Comparison of ENCODE assay signal across 12 cellular contexts in the genomic region with DNA sequence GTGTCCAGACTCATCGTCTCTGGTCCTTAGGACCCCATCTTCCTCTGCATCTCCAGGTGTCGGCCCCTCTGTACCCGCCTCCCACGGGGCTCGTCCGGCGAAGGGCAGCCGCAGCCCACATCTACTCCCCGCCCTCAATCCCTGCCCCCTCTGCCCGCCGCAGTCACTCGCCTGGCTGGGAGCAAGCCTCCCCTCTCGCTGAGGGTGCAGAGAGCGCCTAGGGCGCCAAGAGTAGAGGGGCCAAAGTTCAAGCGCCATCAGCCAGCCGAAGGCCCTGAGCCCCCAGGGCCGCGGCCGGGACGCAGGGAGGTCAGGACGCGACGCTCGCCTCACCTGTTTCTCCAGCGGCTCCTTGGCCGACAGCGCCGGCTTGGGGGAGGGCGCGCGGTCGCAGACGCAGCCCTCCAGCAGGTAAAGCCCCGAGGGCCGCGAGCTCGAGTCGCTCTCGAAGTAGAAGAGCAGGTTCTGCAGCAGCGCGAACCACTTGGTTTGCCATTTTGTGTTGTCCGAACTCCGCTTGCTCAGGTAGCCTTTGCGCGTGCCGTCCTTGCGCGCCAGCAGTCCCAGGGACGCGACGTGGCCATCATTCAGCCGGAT. TPM values are rescaled to one million over a fixed set of nuclear protein-coding genes. Genes with fewer than 3 reads are reported as not detected.
DNase-seq lines count a peak whose midpoint lies in the region; ATAC-seq and TF ChIP-seq lines count a peak whose summit lies in the region.
"Had no signal": no experiment of that assay in that cellular context is flagged by ENCODE, and none has a peak within 500 bp of the region (broad histone marks: within the 10 kb centered on the region; RNA-seq: fewer than 3 reads in every experiment).

No MANE protein-coding gene starts in this region.

- peaks cover 73% of the 10 kb centered on the region for H3K27me3 Mint-ChIP-seq in activated CD8-positive, alpha-beta memory T cell treated with anti-CD3 and anti-CD28 coated beads, Interleukin-2, amount 10 ng/mL, durations not matched to agents 7 days and 5 days
- peaks cover 52% of the 10 kb centered on the region for H3K27me3 Mint-ChIP-seq in activated naive CD4-positive, alpha-beta T cell treated with anti-CD3 and anti-CD28 coated beads for 36 hours (ENCODE audit: low read depth)

- no peak for TF ChIP-seq EP300 in upper lobe of left lung (IDR thresholded peaks at IDR 0.05)
- no peak for TF ChIP-seq EP300 in gastroesophageal sphincter (IDR thresholded peaks at IDR 0.05)

- H3K4me1 Mint-ChIP-seq in activated CD8-positive, alpha-beta memory T cell treated with anti-CD3 and anti-CD28 coated beads, Interleukin-2, amount 10 ng/mL, durations not matched to agents 7 days and 5 days = peaks cover 7% of the 10 kb centered on the region
- H3K4me1 Mint-ChIP-seq in activated naive CD4-positive, alpha-beta T cell treated with anti-CD3 and anti-CD28 coated beads for 36 hours (ENCODE audit: low read depth) = peaks cover 9% of the 10 kb centered on the region

- TF ChIP-seq CTCF in dorsolateral prefrontal cortex (IDR thresholded peaks at IDR 0.05 in 54 of 56, conservative IDR thresholded peaks at IDR 0.05 in 2 of 56; ENCODE audit: low read depth in 1 of 56, partially characterized antibody in 56 of 56) = no peak
- TF ChIP-seq CTCF in upper lobe of left lung (IDR thresholded peaks at IDR 0.05) = no peak
- no peak for TF ChIP-seq CTCF in gastroesophageal sphincter (IDR thresholded peaks at IDR 0.05)

- H3K27ac ChIP-seq in dorsolateral prefrontal cortex = peak overlapping the region in 55 of 59 donors; percentile 31 to 88 (median 74)
- H3K27ac ChIP-seq in muscle layer of colon (ENCODE audit: low read depth, low read length) = no peak overlapping the region
- no peak overlapping the region for H3K27ac ChIP-seq in upper lobe of left lung
- H3K27ac ChIP-seq in gastroesophageal sphincter = no peak overlapping the region
- H3K27ac ChIP-seq: ovary had no signal

- intact Hi-C loops in dorsolateral prefrontal cortex (cut with DNase I) = loop anchor here in 1 of 2 donors (2.0 to 5.0 kb wide), 5 partner anchors 25 to 92 kb away; no protein-coding TSS in a partner anchor
- intact Hi-C loops in activated naive CD4-positive, alpha-beta T cell treated with anti-CD3 and anti-CD28 coated beads for 36 hours (cut with micrococcal nuclease) = no loop called here

- no peak overlapping the region for H3K9ac ChIP-seq in muscle layer of colon (ENCODE audit: low read length)

- H3K36me3 Mint-ChIP-seq in activated CD8-positive, alpha-beta memory T cell treated with anti-CD3 and anti-CD28 coated beads, Interleukin-2, amount 10 ng/mL, durations not matched to agents 7 days and 5 days = no peaks in the 10 kb centered on the region
- H3K36me3 Mint-ChIP-seq in activated naive CD4-positive, alpha-beta T cell treated with anti-CD3 and anti-CD28 coated beads for 36 hours (ENCODE audit: low read depth) = no peaks in the 10 kb centered on the region

- CTCF ChIA-PET in activated CD8-positive, alpha-beta memory T cell treated with anti-CD3 and anti-CD28 coated beads, Interleukin-2, amount 10 ng/mL, durations not matched to agents 7 days and 5 days (lab: Charles Lee) = no interaction called here
- CTCF ChIA-PET in activated naive CD4-positive, alpha-beta T cell treated with anti-CD3 and anti-CD28 coated beads for 36 hours (lab: Charles Lee) = no interaction called here

- no peaks in the 10 kb centered on the region for H3K4me1 ChIP-seq in muscle layer of colon (ENCODE audit: insufficient read depth, low read length)
- peaks cover 6 to 27% (median 19%) of the 10 kb centered on the region in 4 donors for H3K4me1 ChIP-seq in upper lobe of left lung
- peaks cover 0 to 28% (median 15%) of the 10 kb centered on the region in 3 donors for H3K4me1 ChIP-seq in gastroesophageal sphincter

- H3K36me3 ChIP-seq in muscle layer of colon (ENCODE audit: insufficient read depth, low read length) (no peaks in the 10 kb centered on the region), upper lobe of left lung (no peaks in the 10 kb centered on the region), gastroesophageal sphincter (no peaks in the 10 kb centered on the region)
- H3K36me3 ChIP-seq: ovary had no signal

- DNase-seq in activated CD8-positive, alpha-beta memory T cell treated with anti-CD3 and anti-CD28 coated beads for 24 hours = peak; percentile 45
- no peak for DNase-seq in activated CD8-positive, alpha-beta memory T cell treated with anti-CD3 and anti-CD28 coated beads, Interleukin-2, amount 10 ng/mL, durations not matched to agents 7 days and 5 days
- DNase-seq in dorsolateral prefrontal cortex (peak in 1 of 10 donors; percentile 28), upper lobe of left lung (peak in 1 of 2 donors; percentile 15)
- DNase-seq in activated naive CD4-positive, alpha-beta T cell treated with anti-CD3 and anti-CD28 coated beads for 36 hours = no peak
- DNase-seq: NCI-H1436 treated with DMSO at 0.1 percent for 48 hours, ovary, SHP77 treated with DMSO at 0.1 percent for 48 hours had no signal

- TF ChIP-seq POLR2A in upper lobe of left lung (IDR thresholded peaks at IDR 0.05) (no peak), gastroesophageal sphincter (IDR thresholded peaks at IDR 0.05) (no peak)

- H3K9me3 Mint-ChIP-seq in activated CD8-positive, alpha-beta memory T cell treated with anti-CD3 and anti-CD28 coated beads, Interleukin-2, amount 10 ng/mL, durations not matched to agents 7 days and 5 days (ENCODE audit: low read depth) = no peaks in the 10 kb centered on the region
- H3K9me3 Mint-ChIP-seq in activated naive CD4-positive, alpha-beta T cell treated with anti-CD3 and anti-CD28 coated beads for 36 hours = no peaks in the 10 kb centered on the region

- H3K4me3 ChIP-seq in dorsolateral prefrontal cortex (peak overlapping the region; percentile 39 to 80 (median 64)), muscle layer of colon (ENCODE audit: low read depth in 1 of 2, low read length in 2 of 2) (peak overlapping the region; percentile 9 to 14), upper lobe of left lung (peak overlapping the region in 3 of 4 donors; percentile 34 to 39 (median 39)), gastroesophageal sphincter (peak overlapping the region in 1 of 2 donors; percentile 42)
- H3K4me3 ChIP-seq: GM12878, ovary had no signal

- no peak overlapping the region for H3K27ac Mint-ChIP-seq in activated CD8-positive, alpha-beta memory T cell treated with anti-CD3 and anti-CD28 coated beads, Interleukin-2, amount 10 ng/mL, durations not matched to agents 7 days and 5 days
- no peak overlapping the region for H3K27ac Mint-ChIP-seq in activated naive CD4-positive, alpha-beta T cell treated with anti-CD3 and anti-CD28 coated beads for 36 hours

- H3K9me3 ChIP-seq in muscle layer of colon (ENCODE audit: low read length) = no peaks in the 10 kb centered on the region
- no peaks in the 10 kb centered on the region for H3K9me3 ChIP-seq in upper lobe of left lung
- H3K9me3 ChIP-seq in gastroesophageal sphincter = no peaks in the 10 kb centered on the region
- H3K9me3 ChIP-seq: ovary had no signal

- no peak overlapping the region for H3K4me3 Mint-ChIP-seq in activated CD8-positive, alpha-beta memory T cell treated with anti-CD3 and anti-CD28 coated beads, Interleukin-2, amount 10 ng/mL, durations not matched to agents 7 days and 5 days
- no peak overlapping the region for H3K4me3 Mint-ChIP-seq in activated naive CD4-positive, alpha-beta T cell treated with anti-CD3 and anti-CD28 coated beads for 36 hours

- 0 to 3% methylated on average over 8 to 28 of the region's 53 CpGs for WGBS in upper lobe of left lung, 2 donors
- 0% methylated on average over 1 to 5 of the region's 53 CpGs for WGBS in gastroesophageal sphincter (ENCODE audit: low coverage in 1 of 2), 2 donors

- ATAC-seq in activated CD8-positive, alpha-beta memory T cell treated with anti-CD3 and anti-CD28 coated beads, Interleukin-2, amount 10 ng/mL, durations not matched to agents 7 days and 5 days = no peak
- ATAC-seq in upper lobe of left lung (ENCODE audit: low FRiP score in 2 of 2) = no peak
- no peak for ATAC-seq in HG03378 (IDR thresholded peaks at IDR 0.05; ENCODE audit: unreplicated experiment)
- ATAC-seq in gastroesophageal sphincter = no peak
- ATAC-seq: GM12878 had no signal

- H3K27me3 ChIP-seq in dorsolateral prefrontal cortex (peaks cover 0 to 27% (median 8%) of the 10 kb centered on the region in 45 donors), muscle layer of colon (ENCODE audit: control insufficient read depth in 1 of 2, insufficient read depth in 2 of 2, low read length in 2 of 2) (peaks cover 28 to 50% of the 10 kb centered on the region in 2 donors), upper lobe of left lung (peaks cover 0 to 30% (median 15%) of the 10 kb centered on the region in 4 donors), gastroesophageal sphincter (peaks cover 92% of the 10 kb centered on the region)
- H3K27me3 ChIP-seq: ovary had no signal

RNA-seq across cellular contexts. Expression of a gene that starts 0.6 kb away (rescaled TPM):
- total RNA-seq in activated CD8-positive, alpha-beta memory T cell treated with anti-CD3 and anti-CD28 coated beads, Interleukin-2, amount 10 ng/mL, durations not matched to agents 7 days and 5 days = under 1 TPM in 1 of 2 experiments, not detected in 1; 0.02 TPM
- total RNA-seq in dorsolateral prefrontal cortex = 100 to 1,000 TPM in 29 of 120 experiments, 10 to 100 TPM in 91; 55.3 to 149 (median 86.9) TPM
- total RNA-seq in upper lobe of left lung = 10 to 100 TPM; 27.2 to 64.6 (median 54.7) TPM
- total RNA-seq in gastroesophageal sphincter = under 1 TPM in 2 of 4 donors, not detected in 2; 0.13 to 0.23 TPM
- total RNA-seq in activated naive CD4-positive, alpha-beta T cell treated with anti-CD3 and anti-CD28 coated beads for 36 hours = not detected

Comparison
In these comparisons a context has a peak if more than half of its experiments do, and no peak if none do; other contexts are left out.
1. H3K27ac ChIP-seq: peak in dorsolateral prefrontal cortex (55 of 59); none in muscle layer of colon (single experiment), upper lobe of left lung (0 of 4) and gastroesophageal sphincter (0 of 4).
2. RNA of a gene that starts 0.6 kb away (total RNA-seq): 55.3 to 149 TPM in dorsolateral prefrontal cortex and 27.2 to 64.6 TPM in upper lobe of left lung; 0.13 to 0.23 TPM in gastroesophageal sphincter, not detected in activated naive CD4-positive, alpha-beta T cell treated with anti-CD3 and anti-CD28 coated beads for 36 hours and 0.02 TPM in activated CD8-positive, alpha-beta memory T cell treated with anti-CD3 and anti-CD28 coated beads, Interleukin-2, amount 10 ng/mL, durations not matched to agents 7 days and 5 days; every median in the first group is over 10 times any median in the second.